ENCODE assay signal across 8 cellular contexts in the genomic region with DNA sequence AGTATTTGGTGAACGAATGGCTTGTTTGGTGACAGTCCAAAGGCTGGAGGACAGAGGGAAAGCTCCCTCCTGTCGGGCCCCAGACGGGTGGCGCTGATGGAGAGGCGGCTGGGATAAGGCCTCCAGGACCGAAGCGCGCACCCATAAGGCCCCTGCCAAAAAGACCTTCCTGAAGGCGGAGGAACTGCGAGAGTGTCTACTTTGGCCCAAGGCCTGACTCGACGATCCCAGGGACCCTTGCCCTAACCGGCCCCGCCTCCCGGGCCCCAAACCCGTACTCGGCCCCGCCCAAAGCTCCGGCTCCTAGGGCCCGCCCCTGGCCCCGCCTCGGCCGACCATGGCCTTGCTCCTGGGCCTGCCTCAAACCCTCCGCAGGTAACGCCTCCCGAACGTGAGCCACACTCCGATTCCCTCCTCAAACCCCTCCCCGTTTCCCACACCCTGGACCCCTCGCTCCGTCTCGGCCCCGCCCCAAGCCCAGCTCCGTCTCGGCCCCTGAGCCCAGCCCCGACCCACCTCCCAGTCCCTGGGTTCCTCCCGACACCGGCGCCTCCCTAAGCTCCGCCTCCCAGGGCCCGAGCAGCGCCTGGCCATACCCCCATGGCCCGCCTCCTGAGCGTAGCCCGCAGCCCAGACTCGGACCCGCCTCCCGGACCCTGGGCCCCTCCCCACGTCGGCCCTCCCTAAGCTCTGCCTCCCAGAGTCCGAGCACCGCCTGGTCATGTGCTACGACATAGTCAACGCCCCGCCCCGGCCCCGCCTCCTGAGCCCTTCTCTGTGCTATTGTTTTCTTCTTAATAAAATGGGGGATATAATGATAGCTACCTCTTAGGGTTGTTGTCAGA.
A peak's percentile ranks its signal among the peaks of the same experiment; 100 is the strongest.
DNase-seq lines count a peak whose midpoint lies in the region; TF ChIP-seq lines count a peak whose summit lies in the region.

No MANE protein-coding gene starts in this region.

- no peaks in the 10 kb centered on the region for H3K27me3 Mint-ChIP-seq in activated naive CD8-positive, alpha-beta T cell treated with anti-CD3 and anti-CD28 coated beads for 36 hours

- no peak for TF ChIP-seq EP300 in SK-N-SH (IDR thresholded peaks at IDR 0.05; ENCODE audit: borderline replicate concordance in 1 of 2, low read depth in 1 of 2, low read length in 1 of 2)

- H3K27ac ChIP-seq in SK-N-SH (ENCODE audit: low read depth in 2 of 2, low read length in 1 of 2) (peak overlapping the region in 1 of 2 experiments; percentile 43; a peak in 1 of 4 replicates), osteoblast (ENCODE audit: low read depth, low read length) (no peak overlapping the region), temporal lobe (ENCODE audit: low read depth, low read length) (peak overlapping the region; percentile 81)

- H3K36me3 ChIP-seq in SK-N-SH (replicated peaks in 1 of 2; ENCODE audit: control insufficient read depth in 1 of 2, insufficient read depth in 2 of 2, low read length in 1 of 2) (no peaks in the 10 kb centered on the region), osteoblast (ENCODE audit: insufficient read depth, low read length) (no peaks in the 10 kb centered on the region)

- no peak overlapping the region for H3K9ac ChIP-seq in SK-N-SH

- H3K4me1 ChIP-seq in SK-N-SH (ENCODE audit: control insufficient read depth in 1 of 2, insufficient read depth in 2 of 2, low read depth in 1 of 2, low read length in 1 of 2) (peaks cover 0 to 3% of the 10 kb centered on the region in 2 experiments; a peak in 1 of 4 replicates), osteoblast (ENCODE audit: insufficient read depth, low read length) (no peaks in the 10 kb centered on the region)

- POLR2A ChIA-PET in SK-N-SH (lab: Yijun Ruan, JAX) = interaction anchor here (1.0 to 1.2 kb wide), 2 partner anchors 20 to 426 kb away, joined by 4 to 6 read pairs; a partner anchor contains a TSS

- intact Hi-C loops in head of caudate nucleus (cut with DNase I) = loop anchor here (10.0 kb wide), 1 partner anchor 423 kb away; a partner anchor contains a TSS

- H3K36me3 Mint-ChIP-seq in activated naive CD8-positive, alpha-beta T cell treated with anti-CD3 and anti-CD28 coated beads for 36 hours = no peaks in the 10 kb centered on the region

- H3K4me2 ChIP-seq in SK-N-SH (no peak overlapping the region), osteoblast (ENCODE audit: insufficient read depth, low read length) (no peak overlapping the region)

- CTCF ChIA-PET in SK-N-SH (lab: Yijun Ruan, JAX) = interaction anchor here (1.0 to 1.4 kb wide), 2 partner anchors 159 to 323 kb away, joined by 3 to 5 read pairs; no protein-coding TSS in a partner anchor

- H3K9me3 Mint-ChIP-seq in activated naive CD8-positive, alpha-beta T cell treated with anti-CD3 and anti-CD28 coated beads for 36 hours = no peaks in the 10 kb centered on the region

- H3K4me3 ChIP-seq in SK-N-SH (ENCODE audit: low read depth in 2 of 2, low read length in 1 of 2) (peak overlapping the region in 1 of 2 experiments; percentile 41; a peak in 2 of 4 replicates), osteoblast (ENCODE audit: insufficient read depth, low read length) (peak overlapping the region; percentile 55)

- no peaks in the 10 kb centered on the region for H3K27me3 ChIP-seq in SK-N-SH (ENCODE audit: insufficient read depth)
- no peaks in the 10 kb centered on the region for H3K27me3 ChIP-seq in osteoblast (ENCODE audit: insufficient read depth, low read length)

- 3% methylated on average over 32 of the region's 57 CpGs for WGBS in SK-N-SH (ENCODE audit: low lambda C conversion rate)

- no peaks in the 10 kb centered on the region for H3K9me2 ChIP-seq in SK-N-SH

- no peaks in the 10 kb centered on the region for H3F3A ChIP-seq in SK-N-SH (replicated peaks; ENCODE audit: insufficient read depth)

- DNase-seq in DMS79 treated with DMSO at 0.1 percent for 48 hours (lab: John Stamatoyannopoulos, UW) (peak; percentile 42), GOT3 (lab: John Stamatoyannopoulos, UW) (peak; percentile 76), LoVo (ENCODE audit: low spot score) (peak; percentile 85), SK-N-SH (peak; percentile 94), head of caudate nucleus (peak; percentile 89 to 99 (median 97)), osteoblast (ENCODE audit: insufficient read length, low spot score, missing footprints) (peak; percentile 77)
- DNase-seq in activated naive CD8-positive, alpha-beta T cell treated with anti-CD3 and anti-CD28 coated beads for 36 hours = peak; percentile 91

- H3K79me2 ChIP-seq in SK-N-SH (ENCODE audit: insufficient read depth) (no peaks in the 10 kb centered on the region), osteoblast (ENCODE audit: insufficient read depth, low read length) (no peaks in the 10 kb centered on the region)

- no peak for TF ChIP-seq CTCF in SK-N-SH (IDR thresholded peaks at IDR 0.05)
- TF ChIP-seq CTCF in osteoblast (IDR thresholded peaks at IDR 0.05; ENCODE audit: extremely low read depth, low read depth, low read length) = no peak

- H3K4me3 Mint-ChIP-seq in activated naive CD8-positive, alpha-beta T cell treated with anti-CD3 and anti-CD28 coated beads for 36 hours = peak overlapping the region; percentile 79

- no peak for TF ChIP-seq RAD21 in SK-N-SH (IDR thresholded peaks at IDR 0.05; ENCODE audit: low read length)

- H4K20me1 ChIP-seq in SK-N-SH (ENCODE audit: insufficient read depth) = no peaks in the 10 kb centered on the region
- no peaks in the 10 kb centered on the region for H4K20me1 ChIP-seq in osteoblast (ENCODE audit: insufficient read depth, low read length)

- H3K27ac Mint-ChIP-seq in activated naive CD8-positive, alpha-beta T cell treated with anti-CD3 and anti-CD28 coated beads for 36 hours = peak overlapping the region; percentile 80

- H3K9me3 ChIP-seq in SK-N-SH = no peaks in the 10 kb centered on the region
- H3K9me3 ChIP-seq in osteoblast (ENCODE audit: low read depth, low read length) = no peaks in the 10 kb centered on the region

- peaks cover 17% of the 10 kb centered on the region for H3K4me1 Mint-ChIP-seq in activated naive CD8-positive, alpha-beta T cell treated with anti-CD3 and anti-CD28 coated beads for 36 hours

- H2AFZ ChIP-seq in SK-N-SH (ENCODE audit: low read depth) = no peak overlapping the region
- H2AFZ ChIP-seq in osteoblast (ENCODE audit: low read length) = peak overlapping the region; percentile 35

TF ChIP-seq in SK-N-SH, 30 proteins besides CTCF, POLR2A, EP300 and RAD21:
- TF ChIP-seq FOXM1 (IDR thresholded peaks at IDR 0.05; ENCODE audit: low read depth) = no peak
- TF ChIP-seq TCF12 (IDR thresholded peaks at IDR 0.05) = no peak
TF ChIP-seq in SK-N-SH: peak in this region for 0.

Comparison
In these comparisons a context has a peak if more than half of its experiments do, and no peak if none do; other contexts are left out.
1. DNase-seq: peak in every context shown above with its lines; median percentile 97 in head of caudate nucleus; 94 in SK-N-SH; 91 in activated naive CD8-positive, alpha-beta T cell treated with anti-CD3 and anti-CD28 coated beads for 36 hours; 85 in LoVo; 77 in osteoblast; 76 in GOT3; 42 in DMS79 treated with DMSO at 0.1 percent for 48 hours.